ENCODE assay signal across 1 cellular context in the genomic region with DNA sequence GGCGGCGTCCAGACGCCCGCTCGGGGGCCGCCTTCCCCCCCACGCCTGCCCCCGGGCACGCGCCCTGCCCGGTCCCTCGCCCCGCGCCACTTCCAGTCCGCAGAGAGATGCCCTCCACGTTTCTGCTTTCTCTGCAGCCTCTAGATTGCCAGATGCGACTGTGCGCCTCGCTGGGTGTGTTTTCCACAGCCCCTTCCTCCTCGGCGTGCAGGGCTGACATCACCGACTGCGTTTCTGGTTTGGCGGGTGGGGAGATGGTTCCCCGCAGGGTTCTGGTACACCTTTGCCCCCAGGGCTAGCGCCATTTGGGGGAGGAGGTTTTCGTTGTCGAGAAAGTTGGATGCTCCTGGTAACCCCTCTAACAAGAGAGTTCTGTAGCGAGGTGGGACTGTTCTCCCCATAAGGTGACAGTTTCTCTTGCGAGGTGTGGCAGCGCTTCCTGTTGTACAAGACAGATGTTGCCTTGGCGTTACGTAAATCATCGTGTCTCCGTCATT.
A peak's percentile ranks its signal among the peaks of the same experiment; 100 is the strongest.
TF ChIP-seq lines count a peak whose summit lies in the region.

No MANE protein-coding gene starts in this region.

TF ChIP-seq in HEK293, 187 proteins besides CTCF, POLR2A, EP300 and RAD21 (continued from another document and continues in another):
- TF ChIP-seq, protein P1, sequence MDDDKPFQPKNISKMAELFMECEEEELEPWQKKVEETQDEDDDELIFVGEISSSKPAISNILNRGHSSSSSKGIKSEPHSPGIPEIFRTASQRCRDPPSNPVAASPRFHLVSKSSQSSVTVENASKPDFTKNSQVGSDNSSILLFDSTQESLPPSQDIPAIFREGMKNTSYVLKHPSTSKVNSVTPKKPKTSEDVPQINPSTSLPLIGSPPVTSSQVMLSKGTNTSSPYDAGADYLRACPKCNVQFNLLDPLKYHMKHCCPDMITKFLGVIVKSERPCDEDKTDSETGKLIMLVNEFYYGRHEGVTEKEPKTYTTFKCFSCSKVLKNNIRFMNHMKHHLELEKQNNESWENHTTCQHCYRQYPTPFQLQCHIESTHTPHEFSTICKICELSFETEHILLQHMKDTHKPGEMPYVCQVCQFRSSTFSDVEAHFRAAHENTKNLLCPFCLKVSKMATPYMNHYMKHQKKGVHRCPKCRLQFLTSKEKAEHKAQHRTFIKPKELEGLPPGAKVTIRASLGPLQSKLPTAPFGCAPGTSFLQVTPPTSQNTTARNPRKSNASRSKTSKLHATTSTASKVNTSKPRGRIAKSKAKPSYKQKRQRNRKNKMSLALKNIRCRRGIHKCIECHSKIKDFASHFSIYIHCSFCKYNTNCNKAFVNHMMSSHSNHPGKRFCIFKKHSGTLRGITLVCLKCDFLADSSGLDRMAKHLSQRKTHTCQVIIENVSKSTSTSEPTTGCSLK (tag by site-specific recombination; IDR thresholded peaks at IDR 0.05), result no peak
- TF ChIP-seq ZNF585B (tag by site-specific recombination; IDR thresholded peaks at IDR 0.05) (no peak), ZNF311 (tag by site-specific recombination; IDR thresholded peaks at IDR 0.05; ENCODE audit: borderline replicate concordance) (no peak), ZNF48 (tag by site-specific recombination; IDR thresholded peaks at IDR 0.05) (no peak), ZFP41 (tag by site-specific recombination; IDR thresholded peaks at IDR 0.05; ENCODE audit: borderline replicate concordance) (no peak), ZNF202 (tag by site-specific recombination; IDR thresholded peaks at IDR 0.05; ENCODE audit: borderline replicate concordance) (no peak), EGR2 (tag by site-specific recombination; IDR thresholded peaks at IDR 0.05; ENCODE audit: low read depth) (peak; percentile 52; the same call in 1 of the 2 replicates), MYNN (tag by site-specific recombination; IDR thresholded peaks at IDR 0.05; ENCODE audit: borderline replicate concordance) (0 out of 2 replicates have a peak, but pooled peaks have one; percentile 24), TRIM28 (IDR thresholded peaks at IDR 0.05; ENCODE audit: borderline replicate concordance, low read length) (no peak), ZNF140 (tag by site-specific recombination; IDR thresholded peaks at IDR 0.05) (no peak), ZNF843 (tag by site-specific recombination; IDR thresholded peaks at IDR 0.05) (no peak), ZNF292 (tag by site-specific recombination; IDR thresholded peaks at IDR 0.05; ENCODE audit: borderline replicate concordance, low read depth) (no peak), ZNF623 (tag by site-specific recombination; IDR thresholded peaks at IDR 0.05) (no peak), ZNF571 (tag by site-specific recombination; IDR thresholded peaks at IDR 0.05) (no peak), ZNF341 (tag by site-specific recombination; IDR thresholded peaks at IDR 0.05; ENCODE audit: low read depth) (no peak), KLF16 (tag by site-specific recombination; IDR thresholded peaks at IDR 0.05) (0 out of 2 replicates have a peak, but pooled peaks have one; percentile 44), ZNF747 (tag by site-specific recombination; IDR thresholded peaks at IDR 0.05) (no peak), ZBTB6 (tag by site-specific recombination; IDR thresholded peaks at IDR 0.05) (no peak), ZNF433 (tag by site-specific recombination; IDR thresholded peaks at IDR 0.05; ENCODE audit: low read depth) (no peak), PRDM1 (tag by site-specific recombination; IDR thresholded peaks at IDR 0.05) (peak; percentile 78), ZNF426 (tag by site-specific recombination; IDR thresholded peaks at IDR 0.05) (no peak), ZNF664 (tag by site-specific recombination; IDR thresholded peaks at IDR 0.05) (no peak), REPIN1 (tag by site-specific recombination; IDR thresholded peaks at IDR 0.05; ENCODE audit: low read depth) (no peak), ZNF530 (tag by site-specific recombination; IDR thresholded peaks at IDR 0.05; ENCODE audit: low read depth) (no peak), ZNF560 (tag by site-specific recombination; IDR thresholded peaks at IDR 0.05; ENCODE audit: borderline replicate concordance) (no peak), AEBP2 (tag by site-specific recombination; IDR thresholded peaks at IDR 0.05; ENCODE audit: borderline replicate concordance) (no peak), KLF17 (tag by site-specific recombination; IDR thresholded peaks at IDR 0.05) (peak; percentile 73; the same call in 1 of the 2 replicates), ZNF175 (tag by site-specific recombination; IDR thresholded peaks at IDR 0.05) (no peak), BCL11A (tag by site-specific recombination; IDR thresholded peaks at IDR 0.05; ENCODE audit: low read depth) (no peak), SCRT1 (tag by site-specific recombination; IDR thresholded peaks at IDR 0.05; ENCODE audit: borderline replicate concordance) (no peak), ZNF639 (tag by site-specific recombination; IDR thresholded peaks at IDR 0.05) (peak; percentile 61; the same call in 1 of the 2 replicates), ZXDB (tag by site-specific recombination; IDR thresholded peaks at IDR 0.05) (peak; percentile 72), ZNF529 (tag by site-specific recombination; IDR thresholded peaks at IDR 0.05; ENCODE audit: insufficient replicate concordance) (no peak), KLF1 (tag by site-specific recombination; IDR thresholded peaks at IDR 0.05) (peak; percentile 49; the same call in 1 of the 2 replicates), ZBTB21 (tag by site-specific recombination; IDR thresholded peaks at IDR 0.05) (peak; percentile 72)
- TF ChIP-seq, protein P2, sequence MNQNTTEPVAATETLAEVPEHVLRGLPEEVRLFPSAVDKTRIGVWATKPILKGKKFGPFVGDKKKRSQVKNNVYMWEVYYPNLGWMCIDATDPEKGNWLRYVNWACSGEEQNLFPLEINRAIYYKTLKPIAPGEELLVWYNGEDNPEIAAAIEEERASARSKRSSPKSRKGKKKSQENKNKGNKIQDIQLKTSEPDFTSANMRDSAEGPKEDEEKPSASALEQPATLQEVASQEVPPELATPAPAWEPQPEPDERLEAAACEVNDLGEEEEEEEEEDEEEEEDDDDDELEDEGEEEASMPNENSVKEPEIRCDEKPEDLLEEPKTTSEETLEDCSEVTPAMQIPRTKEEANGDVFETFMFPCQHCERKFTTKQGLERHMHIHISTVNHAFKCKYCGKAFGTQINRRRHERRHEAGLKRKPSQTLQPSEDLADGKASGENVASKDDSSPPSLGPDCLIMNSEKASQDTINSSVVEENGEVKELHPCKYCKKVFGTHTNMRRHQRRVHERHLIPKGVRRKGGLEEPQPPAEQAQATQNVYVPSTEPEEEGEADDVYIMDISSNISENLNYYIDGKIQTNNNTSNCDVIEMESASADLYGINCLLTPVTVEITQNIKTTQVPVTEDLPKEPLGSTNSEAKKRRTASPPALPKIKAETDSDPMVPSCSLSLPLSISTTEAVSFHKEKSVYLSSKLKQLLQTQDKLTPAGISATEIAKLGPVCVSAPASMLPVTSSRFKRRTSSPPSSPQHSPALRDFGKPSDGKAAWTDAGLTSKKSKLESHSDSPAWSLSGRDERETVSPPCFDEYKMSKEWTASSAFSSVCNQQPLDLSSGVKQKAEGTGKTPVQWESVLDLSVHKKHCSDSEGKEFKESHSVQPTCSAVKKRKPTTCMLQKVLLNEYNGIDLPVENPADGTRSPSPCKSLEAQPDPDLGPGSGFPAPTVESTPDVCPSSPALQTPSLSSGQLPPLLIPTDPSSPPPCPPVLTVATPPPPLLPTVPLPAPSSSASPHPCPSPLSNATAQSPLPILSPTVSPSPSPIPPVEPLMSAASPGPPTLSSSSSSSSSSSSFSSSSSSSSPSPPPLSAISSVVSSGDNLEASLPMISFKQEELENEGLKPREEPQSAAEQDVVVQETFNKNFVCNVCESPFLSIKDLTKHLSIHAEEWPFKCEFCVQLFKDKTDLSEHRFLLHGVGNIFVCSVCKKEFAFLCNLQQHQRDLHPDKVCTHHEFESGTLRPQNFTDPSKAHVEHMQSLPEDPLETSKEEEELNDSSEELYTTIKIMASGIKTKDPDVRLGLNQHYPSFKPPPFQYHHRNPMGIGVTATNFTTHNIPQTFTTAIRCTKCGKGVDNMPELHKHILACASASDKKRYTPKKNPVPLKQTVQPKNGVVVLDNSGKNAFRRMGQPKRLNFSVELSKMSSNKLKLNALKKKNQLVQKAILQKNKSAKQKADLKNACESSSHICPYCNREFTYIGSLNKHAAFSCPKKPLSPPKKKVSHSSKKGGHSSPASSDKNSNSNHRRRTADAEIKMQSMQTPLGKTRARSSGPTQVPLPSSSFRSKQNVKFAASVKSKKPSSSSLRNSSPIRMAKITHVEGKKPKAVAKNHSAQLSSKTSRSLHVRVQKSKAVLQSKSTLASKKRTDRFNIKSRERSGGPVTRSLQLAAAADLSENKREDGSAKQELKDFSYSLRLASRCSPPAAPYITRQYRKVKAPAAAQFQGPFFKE (tag by site-specific recombination; IDR thresholded peaks at IDR 0.05; ENCODE audit: borderline replicate concordance), result no peak
- TF ChIP-seq, protein P3, sequence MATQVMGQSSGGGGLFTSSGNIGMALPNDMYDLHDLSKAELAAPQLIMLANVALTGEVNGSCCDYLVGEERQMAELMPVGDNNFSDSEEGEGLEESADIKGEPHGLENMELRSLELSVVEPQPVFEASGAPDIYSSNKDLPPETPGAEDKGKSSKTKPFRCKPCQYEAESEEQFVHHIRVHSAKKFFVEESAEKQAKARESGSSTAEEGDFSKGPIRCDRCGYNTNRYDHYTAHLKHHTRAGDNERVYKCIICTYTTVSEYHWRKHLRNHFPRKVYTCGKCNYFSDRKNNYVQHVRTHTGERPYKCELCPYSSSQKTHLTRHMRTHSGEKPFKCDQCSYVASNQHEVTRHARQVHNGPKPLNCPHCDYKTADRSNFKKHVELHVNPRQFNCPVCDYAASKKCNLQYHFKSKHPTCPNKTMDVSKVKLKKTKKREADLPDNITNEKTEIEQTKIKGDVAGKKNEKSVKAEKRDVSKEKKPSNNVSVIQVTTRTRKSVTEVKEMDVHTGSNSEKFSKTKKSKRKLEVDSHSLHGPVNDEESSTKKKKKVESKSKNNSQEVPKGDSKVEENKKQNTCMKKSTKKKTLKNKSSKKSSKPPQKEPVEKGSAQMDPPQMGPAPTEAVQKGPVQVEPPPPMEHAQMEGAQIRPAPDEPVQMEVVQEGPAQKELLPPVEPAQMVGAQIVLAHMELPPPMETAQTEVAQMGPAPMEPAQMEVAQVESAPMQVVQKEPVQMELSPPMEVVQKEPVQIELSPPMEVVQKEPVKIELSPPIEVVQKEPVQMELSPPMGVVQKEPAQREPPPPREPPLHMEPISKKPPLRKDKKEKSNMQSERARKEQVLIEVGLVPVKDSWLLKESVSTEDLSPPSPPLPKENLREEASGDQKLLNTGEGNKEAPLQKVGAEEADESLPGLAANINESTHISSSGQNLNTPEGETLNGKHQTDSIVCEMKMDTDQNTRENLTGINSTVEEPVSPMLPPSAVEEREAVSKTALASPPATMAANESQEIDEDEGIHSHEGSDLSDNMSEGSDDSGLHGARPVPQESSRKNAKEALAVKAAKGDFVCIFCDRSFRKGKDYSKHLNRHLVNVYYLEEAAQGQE (tag by site-specific recombination; IDR thresholded peaks at IDR 0.05), result 0 out of 2 replicates have a peak, but pooled peaks have one; percentile 15
- TF ChIP-seq, protein P4, sequence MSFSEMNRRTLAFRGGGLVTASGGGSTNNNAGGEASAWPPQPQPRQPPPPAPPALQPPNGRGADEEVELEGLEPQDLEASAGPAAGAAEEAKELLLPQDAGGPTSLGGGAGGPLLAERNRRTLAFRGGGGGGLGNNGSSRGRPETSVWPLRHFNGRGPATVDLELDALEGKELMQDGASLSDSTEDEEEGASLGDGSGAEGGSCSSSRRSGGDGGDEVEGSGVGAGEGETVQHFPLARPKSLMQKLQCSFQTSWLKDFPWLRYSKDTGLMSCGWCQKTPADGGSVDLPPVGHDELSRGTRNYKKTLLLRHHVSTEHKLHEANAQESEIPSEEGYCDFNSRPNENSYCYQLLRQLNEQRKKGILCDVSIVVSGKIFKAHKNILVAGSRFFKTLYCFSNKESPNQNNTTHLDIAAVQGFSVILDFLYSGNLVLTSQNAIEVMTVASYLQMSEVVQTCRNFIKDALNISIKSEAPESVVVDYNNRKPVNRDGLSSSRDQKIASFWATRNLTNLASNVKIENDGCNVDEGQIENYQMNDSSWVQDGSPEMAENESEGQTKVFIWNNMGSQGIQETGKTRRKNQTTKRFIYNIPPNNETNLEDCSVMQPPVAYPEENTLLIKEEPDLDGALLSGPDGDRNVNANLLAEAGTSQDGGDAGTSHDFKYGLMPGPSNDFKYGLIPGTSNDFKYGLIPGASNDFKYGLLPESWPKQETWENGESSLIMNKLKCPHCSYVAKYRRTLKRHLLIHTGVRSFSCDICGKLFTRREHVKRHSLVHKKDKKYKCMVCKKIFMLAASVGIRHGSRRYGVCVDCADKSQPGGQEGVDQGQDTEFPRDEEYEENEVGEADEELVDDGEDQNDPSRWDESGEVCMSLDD (tag by site-specific recombination; IDR thresholded peaks at IDR 0.05), result peak; percentile 56; the same call in 1 of the 2 replicates
